ENCODE assay signal across 1 cellular context in the genomic region with DNA sequence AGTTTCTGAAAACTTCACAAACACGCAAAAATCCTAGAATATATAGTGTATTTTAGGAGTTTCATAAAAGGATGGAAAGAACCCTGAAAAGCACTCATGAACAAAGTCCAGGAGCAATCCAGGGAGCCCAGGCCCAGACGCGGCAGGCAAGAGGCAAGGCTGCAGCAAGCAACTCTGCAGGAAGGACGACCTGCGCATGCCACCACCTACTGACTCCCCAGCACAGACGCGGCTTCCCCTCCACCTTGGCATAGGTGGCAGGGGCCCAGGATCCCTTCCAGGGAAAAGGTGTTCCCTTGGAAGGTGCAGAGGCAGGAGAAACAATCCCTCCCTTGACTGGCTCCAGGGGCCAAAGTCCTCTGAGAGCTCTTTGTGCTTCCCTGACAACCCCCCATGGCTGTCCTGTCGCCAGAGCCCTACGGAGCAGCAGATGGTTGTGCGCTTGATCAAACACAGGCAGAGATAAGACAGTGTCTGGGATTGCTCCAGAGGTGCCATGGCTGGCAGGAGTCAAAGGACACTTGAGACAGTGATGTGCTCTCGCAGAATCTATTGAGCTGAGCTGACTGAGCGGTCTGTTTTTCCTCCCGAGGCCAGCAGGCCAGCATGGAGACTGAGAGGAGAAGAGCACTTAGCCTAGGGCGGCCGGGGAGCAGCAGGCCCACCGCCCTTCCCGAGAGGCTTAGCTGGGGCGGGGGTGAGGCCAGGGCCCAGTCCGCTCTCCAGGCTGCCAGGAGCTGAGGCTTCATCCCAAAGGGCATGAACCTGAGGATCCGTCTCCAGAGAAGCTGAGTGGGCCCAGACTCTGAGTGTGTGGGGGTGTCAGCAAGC.
TF ChIP-seq lines count a peak whose summit lies in the region.

No MANE protein-coding gene starts in this region.

TF ChIP-seq in HepG2, 621 proteins besides CTCF, POLR2A, EP300 and RAD21 (continued from another document and continues in another):
- TF ChIP-seq GFI1 (CRISPR knock-in tag; IDR thresholded peaks at IDR 0.05; ENCODE audit: borderline replicate concordance) (0 out of 2 replicates have a peak, but pooled peaks have one; percentile 52), ZNF580 (CRISPR knock-in tag; IDR thresholded peaks at IDR 0.05; ENCODE audit: borderline replicate concordance, low read depth) (0 out of 2 replicates have a peak, but pooled peaks have one; percentile 18), YEATS4 (CRISPR knock-in tag; IDR thresholded peaks at IDR 0.05; ENCODE audit: borderline replicate concordance) (peak; percentile 46; the same call in 1 of the 2 replicates), ZMAT5 (CRISPR knock-in tag; IDR thresholded peaks at IDR 0.05; ENCODE audit: borderline replicate concordance, low read depth) (no peak), SOX13 (IDR thresholded peaks at IDR 0.05) (no peak; the same call in 1 of the 2 replicates), SOX13 (CRISPR knock-in tag; conservative IDR thresholded peaks at IDR 0.05 in 1 of 2, IDR thresholded peaks at IDR 0.05 in 1 of 2) (peak in 1 of 2 experiments; percentile 82; a peak in 1 of 4 replicates), MLX (CRISPR knock-in tag; IDR thresholded peaks at IDR 0.05) (no peak), ZNF678 (CRISPR knock-in tag; IDR thresholded peaks at IDR 0.05) (0 out of 2 replicates have a peak, but pooled peaks have one; percentile 48), ZFX (CRISPR knock-in tag; IDR thresholded peaks at IDR 0.05; ENCODE audit: low read depth) (peak; percentile 61), TOPORS (CRISPR knock-in tag; IDR thresholded peaks at IDR 0.05) (no peak), SPEN (CRISPR knock-in tag; IDR thresholded peaks at IDR 0.05; ENCODE audit: low read depth) (0 out of 2 replicates have a peak, but pooled peaks have one; percentile 42), PAWR (CRISPR knock-in tag; IDR thresholded peaks at IDR 0.05; ENCODE audit: borderline replicate concordance) (0 out of 2 replicates have a peak, but pooled peaks have one; percentile 61), MTA3 (CRISPR knock-in tag; IDR thresholded peaks at IDR 0.05) (no peak), ELF3 (CRISPR knock-in tag; IDR thresholded peaks at IDR 0.05) (peak; percentile 65; the same call in 1 of the 2 replicates), SAP130 (CRISPR knock-in tag; IDR thresholded peaks at IDR 0.05; ENCODE audit: low read depth) (peak; percentile 26; the same call in 1 of the 2 replicates), TCF7 (IDR thresholded peaks at IDR 0.05; ENCODE audit: low read depth) (peak; percentile 63; the same call in 1 of the 2 replicates), ZNF207 (IDR thresholded peaks at IDR 0.05; ENCODE audit: borderline replicate concordance) (no peak), BORCS8-MEF2B (CRISPR knock-in tag; IDR thresholded peaks at IDR 0.05) (peak; percentile 30; the same call in 1 of the 2 replicates), MED1 (CRISPR knock-in tag; IDR thresholded peaks at IDR 0.05) (peak; percentile 23; the same call in 1 of the 2 replicates), ZNF280D (CRISPR knock-in tag; IDR thresholded peaks at IDR 0.05) (no peak), ZNF788 (CRISPR knock-in tag; IDR thresholded peaks at IDR 0.05; ENCODE audit: borderline replicate concordance) (peak; percentile 74; the same call in 1 of the 2 replicates), SRSF1 (optimal IDR thresholded peaks at IDR 0.05; ENCODE audit: low read depth, low read length) (peak; percentile 56), BCL6 (CRISPR knock-in tag; IDR thresholded peaks at IDR 0.05) (peak; percentile 99), ZKSCAN8 (CRISPR knock-in tag; IDR thresholded peaks at IDR 0.05; ENCODE audit: borderline replicate concordance) (no peak), PAF1 (CRISPR knock-in tag; IDR thresholded peaks at IDR 0.05) (no peak), CEBPG (CRISPR knock-in tag; IDR thresholded peaks at IDR 0.05) (peak; percentile 46; the same call in 1 of the 2 replicates), GATAD1 (CRISPR knock-in tag; IDR thresholded peaks at IDR 0.05) (peak; percentile 55; the same call in 1 of the 2 replicates), CBX5 (CRISPR knock-in tag; IDR thresholded peaks at IDR 0.05; ENCODE audit: borderline replicate concordance) (peak; percentile 62; the same call in 1 of the 2 replicates), ZNF609 (CRISPR knock-in tag; IDR thresholded peaks at IDR 0.05; ENCODE audit: borderline replicate concordance) (peak; percentile 77), KDM5B (CRISPR knock-in tag; IDR thresholded peaks at IDR 0.05; ENCODE audit: borderline replicate concordance) (peak; percentile 35; the same call in 1 of the 2 replicates), ZNF224 (CRISPR knock-in tag; IDR thresholded peaks at IDR 0.05) (peak; percentile 73; the same call in 1 of the 2 replicates), NFYC (CRISPR knock-in tag; IDR thresholded peaks at IDR 0.05) (peak; percentile 25; the same call in 1 of the 2 replicates), MIER3 (CRISPR knock-in tag; IDR thresholded peaks at IDR 0.05; ENCODE audit: borderline replicate concordance) (peak; percentile 55; the same call in 1 of the 2 replicates), GABPB1 (CRISPR knock-in tag; IDR thresholded peaks at IDR 0.05) (peak; percentile 47; the same call in 1 of the 2 replicates), ZNF343 (CRISPR knock-in tag; IDR thresholded peaks at IDR 0.05) (peak; percentile 87; the same call in 1 of the 2 replicates), ZNF569 (CRISPR knock-in tag; IDR thresholded peaks at IDR 0.05; ENCODE audit: borderline replicate concordance) (no peak), HIVEP1 (CRISPR knock-in tag; IDR thresholded peaks at IDR 0.05) (peak; percentile 65; the same call in 1 of the 2 replicates), ZSCAN9 (CRISPR knock-in tag; IDR thresholded peaks at IDR 0.05; ENCODE audit: borderline replicate concordance) (0 out of 2 replicates have a peak, but pooled peaks have one; percentile 33), FOXC1 (CRISPR knock-in tag; IDR thresholded peaks at IDR 0.05; ENCODE audit: borderline replicate concordance) (peak; percentile 69; the same call in 1 of the 2 replicates), FOXA3 (CRISPR knock-in tag; IDR thresholded peaks at IDR 0.05) (peak; percentile 60), ZKSCAN5 (CRISPR knock-in tag; IDR thresholded peaks at IDR 0.05) (no peak), ZNF772 (CRISPR knock-in tag; IDR thresholded peaks at IDR 0.05) (0 out of 2 replicates have a peak, but pooled peaks have one; percentile 68), NR1H2 (CRISPR knock-in tag; IDR thresholded peaks at IDR 0.05; ENCODE audit: borderline replicate concordance, low read depth) (no peak), KDM6A (CRISPR knock-in tag; IDR thresholded peaks at IDR 0.05; ENCODE audit: low read depth) (peak; percentile 46; the same call in 1 of the 2 replicates), HDAC2 (CRISPR knock-in tag; IDR thresholded peaks at IDR 0.05) (peak; percentile 79; the same call in 1 of the 2 replicates), TRIM24 (CRISPR knock-in tag; IDR thresholded peaks at IDR 0.05) (no peak), TEAD3 (CRISPR knock-in tag; optimal IDR thresholded peaks at IDR 0.05; ENCODE audit: borderline replicate concordance) (peak; percentile 35), KLF11 (CRISPR knock-in tag; IDR thresholded peaks at IDR 0.05) (0 out of 2 replicates have a peak, but pooled peaks have one; percentile 34), ZNF350 (CRISPR knock-in tag; IDR thresholded peaks at IDR 0.05; ENCODE audit: borderline replicate concordance, low read depth) (no peak; the same call in 1 of the 2 replicates), WIZ (CRISPR knock-in tag; IDR thresholded peaks at IDR 0.05) (peak; percentile 54; the same call in 1 of the 2 replicates)
- TF ChIP-seq, protein P1, sequence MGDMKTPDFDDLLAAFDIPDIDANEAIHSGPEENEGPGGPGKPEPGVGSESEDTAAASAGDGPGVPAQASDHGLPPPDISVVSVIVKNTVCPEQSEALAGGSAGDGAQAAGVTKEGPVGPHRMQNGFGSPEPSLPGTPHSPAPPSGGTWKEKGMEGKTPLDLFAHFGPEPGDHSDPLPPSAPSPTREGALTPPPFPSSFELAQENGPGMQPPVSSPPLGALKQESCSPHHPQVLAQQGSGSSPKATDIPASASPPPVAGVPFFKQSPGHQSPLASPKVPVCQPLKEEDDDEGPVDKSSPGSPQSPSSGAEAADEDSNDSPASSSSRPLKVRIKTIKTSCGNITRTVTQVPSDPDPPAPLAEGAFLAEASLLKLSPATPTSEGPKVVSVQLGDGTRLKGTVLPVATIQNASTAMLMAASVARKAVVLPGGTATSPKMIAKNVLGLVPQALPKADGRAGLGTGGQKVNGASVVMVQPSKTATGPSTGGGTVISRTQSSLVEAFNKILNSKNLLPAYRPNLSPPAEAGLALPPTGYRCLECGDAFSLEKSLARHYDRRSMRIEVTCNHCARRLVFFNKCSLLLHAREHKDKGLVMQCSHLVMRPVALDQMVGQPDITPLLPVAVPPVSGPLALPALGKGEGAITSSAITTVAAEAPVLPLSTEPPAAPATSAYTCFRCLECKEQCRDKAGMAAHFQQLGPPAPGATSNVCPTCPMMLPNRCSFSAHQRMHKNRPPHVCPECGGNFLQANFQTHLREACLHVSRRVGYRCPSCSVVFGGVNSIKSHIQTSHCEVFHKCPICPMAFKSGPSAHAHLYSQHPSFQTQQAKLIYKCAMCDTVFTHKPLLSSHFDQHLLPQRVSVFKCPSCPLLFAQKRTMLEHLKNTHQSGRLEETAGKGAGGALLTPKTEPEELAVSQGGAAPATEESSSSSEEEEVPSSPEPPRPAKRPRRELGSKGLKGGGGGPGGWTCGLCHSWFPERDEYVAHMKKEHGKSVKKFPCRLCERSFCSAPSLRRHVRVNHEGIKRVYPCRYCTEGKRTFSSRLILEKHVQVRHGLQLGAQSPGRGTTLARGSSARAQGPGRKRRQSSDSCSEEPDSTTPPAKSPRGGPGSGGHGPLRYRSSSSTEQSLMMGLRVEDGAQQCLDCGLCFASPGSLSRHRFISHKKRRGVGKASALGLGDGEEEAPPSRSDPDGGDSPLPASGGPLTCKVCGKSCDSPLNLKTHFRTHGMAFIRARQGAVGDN (CRISPR knock-in tag; IDR thresholded peaks at IDR 0.05): peak; percentile 58
